ENCODE assay signal across 17 cellular contexts in genomic region chr1:150692720-150693119, GRCh38. TPM values are rescaled to one million over a fixed set of nuclear protein-coding genes. Genes with fewer than 3 reads are reported as not detected.
DNase-seq lines count a peak whose midpoint lies in the region; ATAC-seq and TF ChIP-seq lines count a peak whose summit lies in the region.
"Had no signal": no experiment of that assay in that cellular context is flagged by ENCODE, and none has a peak within 500 bp of the region (broad histone marks: within the 10 kb centered on the region; RNA-seq: fewer than 3 reads in every experiment).

No MANE protein-coding gene starts in this region.

- peak overlapping the region in 1 of 2 donors; percentile 19 for H3K9ac ChIP-seq in colonic mucosa (ENCODE audit: low read depth in 2 of 2, low read length in 2 of 2)

- intact Hi-C loops in colonic mucosa (cut with DNase I): no loop called here

- H3K9me3 ChIP-seq in RWPE2 (ENCODE audit: severe bottlenecking): no peaks in the 10 kb centered on the region
- H3K9me3 ChIP-seq in colonic mucosa: no peaks in the 10 kb centered on the region
- H3K9me3 ChIP-seq: BE2C, Peyer's patch had no signal

- H3K27ac ChIP-seq in RWPE2 (ENCODE audit: poor library complexity, severe bottlenecking): peak overlapping the region; percentile 30
- no peak overlapping the region for H3K27ac ChIP-seq in colonic mucosa
- H3K27ac ChIP-seq: Peyer's patch had no signal

- peak; percentile 15 for DNase-seq in HT1080 (ENCODE audit: low read depth)
- DNase-seq in RWPE2 (ENCODE audit: low spot score): no peak
- peak; percentile 7 for DNase-seq in epithelial cell of esophagus (ENCODE audit: low read depth)
- DNase-seq in lung microvascular endothelial cell (ENCODE audit: low read depth in 2 of 2): peak; percentile 74 to 86
- no peak for DNase-seq in colonic mucosa
- no peak for DNase-seq in KG1 (lab: John Stamatoyannopoulos, UW)
- DNase-seq in NCI-H748 (lab: John Stamatoyannopoulos, UW; ENCODE audit: unreplicated experiment): no peak
- DNase-seq: BE2C; CD8-positive, alpha-beta T cell; NCI-H1092; NCI-H226; NCI-H69; Peyer's patch; SHP77 treated with DMSO at 0.1 percent for 48 hours had no signal

- no peak for TF ChIP-seq CTCF in RWPE2 (IDR thresholded peaks at IDR 0.05; ENCODE audit: poor library complexity, severe bottlenecking)
- no peak for TF ChIP-seq CTCF in epithelial cell of esophagus (IDR thresholded peaks at IDR 0.05; ENCODE audit: insufficient read depth, low read depth, low read length, missing control alignments)
- TF ChIP-seq CTCF in colonic mucosa (IDR thresholded peaks at IDR 0.05): no peak

- H3K4me1 ChIP-seq in RWPE2 (ENCODE audit: insufficient read depth, poor library complexity, severe bottlenecking) (peaks cover 16% of the 10 kb centered on the region), colonic mucosa (no peaks in the 10 kb centered on the region)

- no peak for ATAC-seq in RWPE2 (ENCODE audit: low read depth)
- no peak for ATAC-seq in GM18868 (IDR thresholded peaks at IDR 0.05; ENCODE audit: unreplicated experiment)
- ATAC-seq: CD8-positive, alpha-beta T cell had no signal

- H3K36me3 ChIP-seq in RWPE2 (ENCODE audit: low read depth): peaks cover 75% of the 10 kb centered on the region
- H3K36me3 ChIP-seq in colonic mucosa: no peaks in the 10 kb centered on the region

- H3K4me3 ChIP-seq in RWPE2 (ENCODE audit: severe bottlenecking): no peak overlapping the region
- H3K4me3 ChIP-seq in epithelial cell of esophagus (ENCODE audit: low read length): no peak overlapping the region
- H3K4me3 ChIP-seq in colonic mucosa: no peak overlapping the region
- H3K4me3 ChIP-seq: Peyer's patch had no signal

- no peaks in the 10 kb centered on the region for H3K27me3 ChIP-seq in RWPE2 (ENCODE audit: insufficient read depth, poor library complexity, severe bottlenecking)
- no peaks in the 10 kb centered on the region for H3K27me3 ChIP-seq in colonic mucosa
- H3K27me3 ChIP-seq: BE2C, Peyer's patch had no signal

RNA-seq across cellular contexts. Expression of gene GOLPH3L, which starts 4.2 kb away (rescaled TPM):
- 4.6 and 14.0 TPM in 2 replicates for total RNA-seq in HT1080 (2014; rRNA removed; shearing (Covaris generic))
- 19.9 and 24.7 TPM in 2 replicates for polyA plus RNA-seq in HT1080 (2015; cell fraction: cytosol; rRNA removed)
- polyA plus RNA-seq in HT1080 (2015; cell fraction: nucleus; rRNA removed): 28.1 and 28.8 TPM in 2 replicates
- total RNA-seq in lung microvascular endothelial cell: 9.1 and 10.0 TPM in 2 replicates
- 100 to 1,000 TPM in 1 of 2 donors, 10 to 100 TPM in 1; 70.0 to 101 TPM for total RNA-seq in colonic mucosa

RNA-seq across cellular contexts. Expression of gene HORMAD1, which starts 28.0 kb away (rescaled TPM):
- total RNA-seq in HT1080 (2014; rRNA removed; shearing (Covaris generic)): not detected in 2 replicates
- 0.03 TPM in 1 of 2 replicates, not detected in the other for polyA plus RNA-seq in HT1080 (2015; cell fraction: cytosol; rRNA removed)
- 0.26 TPM in 1 of 2 replicates, not detected in the other for polyA plus RNA-seq in HT1080 (2015; cell fraction: nucleus; rRNA removed)
- 0.20 TPM in 1 of 2 replicates, not detected in the other for total RNA-seq in lung microvascular endothelial cell
- total RNA-seq in colonic mucosa: 1 to 10 TPM in 1 of 2 donors, not detected in 1; 1.1 TPM
- total RNA-seq: CD8-positive, alpha-beta T cell; H4 had no signal
- polyA plus RNA-seq: AG04450 had no signal

Comparison
In these comparisons a context has a peak if more than half of its experiments do, and no peak if none do; other contexts are left out.
1. DNase-seq: peak in HT1080 (single experiment), epithelial cell of esophagus (single experiment) and lung microvascular endothelial cell (2 of 2); none in RWPE2 (single experiment), colonic mucosa (single experiment), KG1 (single experiment) and NCI-H748 (single experiment).